ENCODE assay signal across 17 cellular contexts in genomic region chr12:109549613-109550309, GRCh38.
"Had no signal": no experiment of that assay in that cellular context is flagged by ENCODE, and none has a peak within 500 bp of the region (broad histone marks: within the 10 kb centered on the region; RNA-seq: fewer than 3 reads in every experiment).

No MANE protein-coding gene starts in this region.

- H3K4me1 Mint-ChIP-seq: activated B cell treated with CpG ODN at 0.5 μM for 24 hours had no signal

- H3K27me3 ChIP-seq: ovary had no signal

- H3K4me1 ChIP-seq: breast epithelium had no signal

- H3K9me3 ChIP-seq: breast epithelium, esophagus muscularis mucosa, mucosa of descending colon, ovary had no signal

- DNase-seq: activated B cell treated with CpG ODN at 0.5 μM for 24 hours; activated CD4-positive, alpha-beta T cell treated with anti-CD3 and anti-CD28 coated beads, Interleukin-2, amount 50 U/mL, for 48 hours; activated CD8-positive, alpha-beta memory T cell treated with anti-CD3 and anti-CD28 coated beads, Interleukin-2, amount 10 ng/mL, durations not matched to agents 7 days and 5 days; activated effector memory CD4-positive, alpha-beta T cell treated with anti-CD3 and anti-CD28 coated beads, Interleukin-2, amount 50 U/mL, for 16 hours; activated naive CD8-positive, alpha-beta T cell treated with anti-CD3 and anti-CD28 coated beads for 36 hours; activated T-cell treated with anti-CD3 and anti-CD28 coated beads, Interleukin-2, amount 50 U/mL, for 24 hours; anterior cingulate cortex; left colon; mammary epithelial cell; mucosa of descending colon; ovary; stimulated activated CD4-positive, alpha-beta T cell treated with anti-CD3 and anti-CD28 coated beads, Interleukin-4, amount 100 ng/mL, for 24 hours had no signal

- H3K36me3 ChIP-seq: breast epithelium, esophagus muscularis mucosa, ovary had no signal

- H3K9me3 Mint-ChIP-seq: activated B cell treated with CpG ODN at 0.5 μM for 24 hours; activated naive CD8-positive, alpha-beta T cell treated with anti-CD3 and anti-CD28 coated beads for 36 hours; activated T-cell treated with anti-CD3 and anti-CD28 coated beads, Interleukin-2, amount 50 U/mL, for 24 hours; naive thymus-derived CD8-positive, alpha-beta T cell; stimulated activated naive CD8-positive, alpha-beta T cell treated with anti-CD3 and anti-CD28 coated beads, Interleukin-15, Interleukin-2, amounts not matched to agents 100 ng/mL and 50 ng/mL, for 24 hours; T-helper 1 cell treated with Interleukin-12 subunit alpha and Interleukin-12 subunit beta and Interleukin-4 antibody, amounts not matched to agents 30 μg/mL and 1 μg/mL, for 36 hours had no signal

- H3K36me3 Mint-ChIP-seq: activated CD8-positive, alpha-beta memory T cell treated with anti-CD3 and anti-CD28 coated beads, Interleukin-2, amount 10 ng/mL, durations not matched to agents 7 days and 5 days; activated naive CD8-positive, alpha-beta T cell treated with anti-CD3 and anti-CD28 coated beads for 36 hours; naive thymus-derived CD8-positive, alpha-beta T cell had no signal

- H3K27ac Mint-ChIP-seq: activated B cell treated with CpG ODN at 0.5 μM for 24 hours; activated CD8-positive, alpha-beta memory T cell treated with anti-CD3 and anti-CD28 coated beads, Interleukin-2, amount 10 ng/mL, durations not matched to agents 7 days and 5 days; activated naive CD8-positive, alpha-beta T cell treated with anti-CD3 and anti-CD28 coated beads for 36 hours; activated T-cell treated with anti-CD3 and anti-CD28 coated beads, Interleukin-2, amount 50 U/mL, for 24 hours; naive thymus-derived CD8-positive, alpha-beta T cell; stimulated activated naive CD8-positive, alpha-beta T cell treated with anti-CD3 and anti-CD28 coated beads, Interleukin-15, Interleukin-2, amounts not matched to agents 100 ng/mL and 50 ng/mL, for 24 hours; T-helper 1 cell treated with Interleukin-12 subunit alpha and Interleukin-12 subunit beta and Interleukin-4 antibody, amounts not matched to agents 30 μg/mL and 1 μg/mL, for 36 hours had no signal

- H3K27ac ChIP-seq: breast epithelium, esophagus muscularis mucosa, ovary had no signal

- H3K4me3 ChIP-seq: breast epithelium, esophagus muscularis mucosa, mucosa of descending colon, ovary had no signal

- H3K4me3 Mint-ChIP-seq: activated B cell treated with CpG ODN at 0.5 μM for 24 hours; activated CD8-positive, alpha-beta memory T cell treated with anti-CD3 and anti-CD28 coated beads, Interleukin-2, amount 10 ng/mL, durations not matched to agents 7 days and 5 days; activated naive CD8-positive, alpha-beta T cell treated with anti-CD3 and anti-CD28 coated beads for 36 hours; activated T-cell treated with anti-CD3 and anti-CD28 coated beads, Interleukin-2, amount 50 U/mL, for 24 hours; naive thymus-derived CD8-positive, alpha-beta T cell; stimulated activated naive CD8-positive, alpha-beta T cell treated with anti-CD3 and anti-CD28 coated beads, Interleukin-15, Interleukin-2, amounts not matched to agents 100 ng/mL and 50 ng/mL, for 24 hours; T-helper 1 cell treated with Interleukin-12 subunit alpha and Interleukin-12 subunit beta and Interleukin-4 antibody, amounts not matched to agents 30 μg/mL and 1 μg/mL, for 36 hours had no signal

- ATAC-seq: activated CD8-positive, alpha-beta memory T cell treated with anti-CD3 and anti-CD28 coated beads, Interleukin-2, amount 10 ng/mL, durations not matched to agents 7 days and 5 days; left colon; mucosa of descending colon; naive thymus-derived CD8-positive, alpha-beta T cell had no signal
